9 cellular contexts compared by ENCODE assay signal in genomic region chr17:3755335-3756030, GRCh38. TPM values are rescaled to one million over a fixed set of nuclear protein-coding genes. Genes with fewer than 3 reads are reported as not detected.
A peak's percentile ranks its signal among the peaks of the same experiment; 100 is the strongest.
DNase-seq lines count a peak whose midpoint lies in the region; ATAC-seq, FAIRE-seq and TF ChIP-seq lines count a peak whose summit lies in the region.
"Had no signal": no experiment of that assay in that cellular context is flagged by ENCODE, and none has a peak within 500 bp of the region (broad histone marks: within the 10 kb centered on the region; RNA-seq: fewer than 3 reads in every experiment).

No MANE protein-coding gene starts in this region.

- H3K4me2 ChIP-seq in MM.1S (ENCODE audit: low read depth, low read length) = no peak overlapping the region; the same call in 1 of the 2 replicates

- intact Hi-C loops in pancreas (cut with DNase I) = no loop called here

- H4K20me1 ChIP-seq in MM.1S (ENCODE audit: insufficient read depth, low read length) = no peaks in the 10 kb centered on the region

- ATAC-seq in pancreas (peak in 1 of 4 donors; percentile 0), HG03520 (IDR thresholded peaks at IDR 0.05; ENCODE audit: unreplicated experiment) (no peak)

- H2AFZ ChIP-seq in MM.1S (ENCODE audit: low read length) = peak overlapping the region; percentile 58; the same call in 1 of the 2 replicates

- H3K79me2 ChIP-seq in MM.1S (ENCODE audit: low read length) = no peaks in the 10 kb centered on the region

- H3K36me3 ChIP-seq in MM.1S (replicated peaks; ENCODE audit: insufficient read depth, low read length) (no peaks in the 10 kb centered on the region), endocrine pancreas (ENCODE audit: control insufficient read depth, insufficient read depth, low read length) (no peaks in the 10 kb centered on the region), pancreas (no peaks in the 10 kb centered on the region)

- H3K4me3 ChIP-seq in MM.1S (ENCODE audit: low read length) (peak overlapping the region; percentile 28; the same call in 1 of the 2 replicates), endocrine pancreas (ENCODE audit: control insufficient read depth, insufficient read depth, low read length) (no peak overlapping the region), pancreas (peak overlapping the region; percentile 39 to 70 (median 46))

- H3K9me3 ChIP-seq in MM.1S (replicated peaks; ENCODE audit: insufficient read depth, low read length) (no peaks in the 10 kb centered on the region), endocrine pancreas (ENCODE audit: control insufficient read depth, low read length) (no peaks in the 10 kb centered on the region), pancreas (no peaks in the 10 kb centered on the region)

- TF ChIP-seq CTCF in MM.1S (IDR thresholded peaks at IDR 0.05; ENCODE audit: low read length) (no peak), pancreas (IDR thresholded peaks at IDR 0.05) (no peak)

- no peak for FAIRE-seq in pancreas (lab: Jason Lieb, UNC)

- H3K4me1 ChIP-seq in MM.1S (ENCODE audit: low read length) = peaks cover 4% of the 10 kb centered on the region; the same call in 1 of the 2 replicates
- H3K4me1 ChIP-seq in endocrine pancreas (ENCODE audit: control insufficient read depth, insufficient read depth, low read length) = no peaks in the 10 kb centered on the region
- peaks cover 0 to 4% (median 0%) of the 10 kb centered on the region in 3 donors for H3K4me1 ChIP-seq in pancreas

- H3K9ac ChIP-seq in MM.1S (ENCODE audit: low read length) (no peak overlapping the region), endocrine pancreas (ENCODE audit: control insufficient read depth, insufficient read depth, low read length) (peak overlapping the region; percentile 75)

- H3K27me3 ChIP-seq in MM.1S (replicated peaks; ENCODE audit: insufficient read depth, low read length) (no peaks in the 10 kb centered on the region), endocrine pancreas (ENCODE audit: control insufficient read depth, insufficient read depth, low read length) (no peaks in the 10 kb centered on the region), pancreas (no peaks in the 10 kb centered on the region)

- no peak overlapping the region for H3K27ac ChIP-seq in MM.1S (ENCODE audit: low read length)
- H3K27ac ChIP-seq in pancreas = peak overlapping the region; percentile 68 to 89 (median 78)

- no peaks in the 10 kb centered on the region for H3K9me2 ChIP-seq in MM.1S (replicated peaks; ENCODE audit: insufficient read depth, low read length)

- no peaks in the 10 kb centered on the region for H3F3A ChIP-seq in MM.1S (ENCODE audit: insufficient read depth, low read length)

- 24 to 29% methylated on average over 20 of the region's 20 CpGs for WGBS in pancreas, 2 donors

- DNase-seq in DMS79 treated with DMSO at 0.1 percent for 48 hours (lab: John Stamatoyannopoulos, UW) (peak; percentile 66), MM.1S (no peak), pancreas (peak in 3 of 6 donors; percentile 47 to 70 (median 60)), middle frontal gyrus (ENCODE audit: extremely low spot score, low spot score) (no peak), NCI-H187 treated with DMSO at 0.1 percent for 48 hours (lab: John Stamatoyannopoulos, UW) (no peak), NOMO-1 treated with dmso at 0.1 percent for 144 hours (lab: John Stamatoyannopoulos, UW; ENCODE audit: unreplicated experiment) (no peak)
- DNase-seq: IMR-90 had no signal

RNA-seq across cellular contexts. Expression of gene HASPIN, which starts 31.8 kb away (rescaled TPM):
- under 1 TPM; 0.05 to 0.31 (median 0.21) TPM for total RNA-seq in pancreas
- not detected for polyA plus RNA-seq in pancreas

RNA-seq across cellular contexts. Expression of gene ITGAE, which starts 45.5 kb away (rescaled TPM):
- total RNA-seq in pancreas = 1 to 10 TPM; 4.4 to 9.7 (median 6.7) TPM
- polyA plus RNA-seq in pancreas = 10 to 100 TPM; 19.3 to 29.0 TPM

RNA-seq across cellular contexts. Expression of gene P2RX5, which starts 59.5 kb away (rescaled TPM):
- total RNA-seq in pancreas = 1 to 10 TPM in 1 of 6 donors, under 1 TPM in 5; 0.13 to 1.4 (median 0.47) TPM
- 1 to 10 TPM in 1 of 2 donors, under 1 TPM in 1; 0.91 to 1.3 TPM for polyA plus RNA-seq in pancreas
